19 cellular contexts compared by ENCODE assay signal in genomic region chr4:138948918-138949317, GRCh38.
"Had no signal": no experiment of that assay in that cellular context is flagged by ENCODE, and none has a peak within 500 bp of the region (broad histone marks: within the 10 kb centered on the region; RNA-seq: fewer than 3 reads in every experiment).

No MANE protein-coding gene starts in this region.

- H3K27me3 Mint-ChIP-seq: activated naive CD8-positive, alpha-beta T cell treated with anti-CD3 and anti-CD28 coated beads, Interleukin-2, amount 50 U/mL, for 24 hours had no signal

- H3K36me3 ChIP-seq: colonic mucosa, esophagus muscularis mucosa, thyroid gland, vagina had no signal

- H3K9me3 Mint-ChIP-seq: activated naive CD8-positive, alpha-beta T cell treated with anti-CD3 and anti-CD28 coated beads, Interleukin-2, amount 50 U/mL, for 24 hours had no signal

- H3K4me1 Mint-ChIP-seq: activated naive CD8-positive, alpha-beta T cell treated with anti-CD3 and anti-CD28 coated beads, Interleukin-2, amount 50 U/mL, for 24 hours; stimulated activated memory B cell treated with anti-CD40 and anti-IgM and Interleukin-4, amounts not matched to agents 10 μg/mL and 1 μg/mL and 100 μg/mL, for 72 hours had no signal

- DNase-seq: activated CD4-positive, alpha-beta T cell treated with anti-CD3 and anti-CD28 coated beads, Interleukin-2, amount 50 U/mL, for 1 hour; activated CD8-positive, alpha-beta memory T cell treated with anti-CD3 and anti-CD28 coated beads for 24 hours; activated naive CD4-positive, alpha-beta T cell; activated naive CD8-positive, alpha-beta T cell treated with anti-CD3 and anti-CD28 coated beads, Interleukin-2, amount 50 U/mL, for 24 hours; caudate nucleus; colonic mucosa; foreskin fibroblast; hippocampal formation; kidney glomerular epithelial cell; midbrain; naive B cell; retina; stimulated activated CD4-positive, alpha-beta T cell treated with anti-CD3 and anti-CD28 coated beads, Interleukin-2, amount 100 ng/mL, for 48 hours; thyroid gland had no signal

- H3K27ac ChIP-seq: colonic mucosa, esophagus muscularis mucosa, parathyroid adenoma, thyroid gland, vagina had no signal

- H3K4me3 ChIP-seq: colonic mucosa, esophagus muscularis mucosa, thyroid gland, vagina had no signal

- H3K36me3 Mint-ChIP-seq: naive B cell; stimulated activated memory B cell treated with anti-CD40 and anti-IgM and Interleukin-4, amounts not matched to agents 10 μg/mL and 1 μg/mL and 100 μg/mL, for 72 hours had no signal

- ATAC-seq: activated CD4-positive, CD25-positive, alpha-beta regulatory T cell treated with anti-CD3 and anti-CD28 coated beads, Interleukin-2, amount 50 U/mL, for 24 hours; activated naive CD8-positive, alpha-beta T cell treated with anti-CD3 and anti-CD28 coated beads, Interleukin-2, amount 50 U/mL, for 24 hours; stimulated activated memory B cell treated with anti-CD40 and anti-IgM and Interleukin-4, amounts not matched to agents 10 μg/mL and 1 μg/mL and 100 μg/mL, for 72 hours had no signal

- H3K27me3 ChIP-seq: colonic mucosa, esophagus muscularis mucosa, thyroid gland, vagina had no signal

- H2AFZ ChIP-seq: parathyroid adenoma had no signal

- H3K27ac Mint-ChIP-seq: activated naive CD8-positive, alpha-beta T cell treated with anti-CD3 and anti-CD28 coated beads, Interleukin-2, amount 50 U/mL, for 24 hours; stimulated activated memory B cell treated with anti-CD40 and anti-IgM and Interleukin-4, amounts not matched to agents 10 μg/mL and 1 μg/mL and 100 μg/mL, for 72 hours had no signal

- H3K9me3 ChIP-seq: colonic mucosa, esophagus muscularis mucosa, thyroid gland, vagina had no signal

- H3K9ac ChIP-seq: parathyroid adenoma had no signal

- H3K4me1 ChIP-seq: colonic mucosa, parathyroid adenoma, thyroid gland, vagina had no signal

- H3K79me2 ChIP-seq: parathyroid adenoma had no signal

- H3K4me3 Mint-ChIP-seq: activated naive CD8-positive, alpha-beta T cell treated with anti-CD3 and anti-CD28 coated beads, Interleukin-2, amount 50 U/mL, for 24 hours; naive B cell; stimulated activated memory B cell treated with anti-CD40 and anti-IgM and Interleukin-4, amounts not matched to agents 10 μg/mL and 1 μg/mL and 100 μg/mL, for 72 hours had no signal
